ENCODE assay signal across 16 cellular contexts in genomic region chr9:128294142-128294541, GRCh38. TPM values are rescaled to one million over a fixed set of nuclear protein-coding genes. Genes with fewer than 3 reads are reported as not detected.
DNase-seq lines count a peak whose midpoint lies in the region; ATAC-seq and TF ChIP-seq lines count a peak whose summit lies in the region.
"Had no signal": no experiment of that assay in that cellular context is flagged by ENCODE, and none has a peak within 500 bp of the region (broad histone marks: within the 10 kb centered on the region; RNA-seq: fewer than 3 reads in every experiment).

No MANE protein-coding gene starts in this region.

- H3K36me3 Mint-ChIP-seq in endothelial cell (ENCODE audit: low read depth, unreplicated experiment) (no peaks in the 10 kb centered on the region), progenitor cell of endocrine pancreas (ENCODE audit: insufficient read depth) (no peaks in the 10 kb centered on the region)

- TF ChIP-seq CTCF in RWPE1 (conservative IDR thresholded peaks at IDR 0.05; ENCODE audit: low read depth) (no peak), endothelial cell (IDR thresholded peaks at IDR 0.05; ENCODE audit: unreplicated experiment) (no peak), progenitor cell of endocrine pancreas (IDR thresholded peaks at IDR 0.05; ENCODE audit: unreplicated experiment) (no peak)

- peaks cover 2% of the 10 kb centered on the region for H3K27me3 Mint-ChIP-seq in endothelial cell (ENCODE audit: unreplicated experiment)
- H3K27me3 Mint-ChIP-seq in progenitor cell of endocrine pancreas, result no peaks in the 10 kb centered on the region
- H3K27me3 Mint-ChIP-seq: CD4-positive, alpha-beta memory T cell had no signal

- no peak for ATAC-seq in GM21360 (IDR thresholded peaks at IDR 0.05; ENCODE audit: unreplicated experiment)
- ATAC-seq: K562 had no signal

- peak overlapping the region; percentile 71 for H3K27ac ChIP-seq in RWPE1
- H3K27ac ChIP-seq: HL-60 had no signal

- POLR2A ChIA-PET in RWPE1 (lab: Yijun Ruan, JAX; ENCODE audit: low non-redundant PET), result no interaction called here

- H3K9me3 Mint-ChIP-seq in endothelial cell (ENCODE audit: unreplicated experiment) (no peaks in the 10 kb centered on the region), progenitor cell of endocrine pancreas (ENCODE audit: low read depth) (no peaks in the 10 kb centered on the region)
- H3K9me3 Mint-ChIP-seq: CD14-positive monocyte; CD4-positive, alpha-beta memory T cell; GM23338 had no signal

- H3K4me1 Mint-ChIP-seq in endothelial cell (ENCODE audit: unreplicated experiment), result no peaks in the 10 kb centered on the region
- H3K4me1 Mint-ChIP-seq in progenitor cell of endocrine pancreas (ENCODE audit: low read depth), result no peaks in the 10 kb centered on the region
- H3K4me1 Mint-ChIP-seq: CD14-positive monocyte had no signal

- H3K27ac Mint-ChIP-seq in endothelial cell (ENCODE audit: unreplicated experiment) (peak overlapping the region; percentile 25), progenitor cell of endocrine pancreas (peak overlapping the region; percentile 71)
- H3K27ac Mint-ChIP-seq: GM23338 had no signal

- DNase-seq in RWPE1 (ENCODE audit: low spot score) (no peak), endothelial cell (ENCODE audit: low spot score) (no peak), progenitor cell of endocrine pancreas (ENCODE audit: low spot score, unreplicated experiment) (no peak), iPS-NIHi11 (ENCODE audit: low spot score) (no peak), NCI-H82 treated with DMSO at 0.1 percent for 48 hours (lab: John Stamatoyannopoulos, UW; ENCODE audit: unreplicated experiment) (no peak)
- DNase-seq: ACHN; CD4-positive, alpha-beta memory T cell; DMS153; DMS79; GDM1; HCEC 1CT had no signal

- H3K4me3 Mint-ChIP-seq in endothelial cell (ENCODE audit: unreplicated experiment) (no peak overlapping the region), progenitor cell of endocrine pancreas (ENCODE audit: low read depth) (no peak overlapping the region)
- H3K4me3 Mint-ChIP-seq: CD14-positive monocyte; CD4-positive, alpha-beta memory T cell; GM23338 had no signal

- CTCF ChIA-PET in RWPE1 (lab: Yijun Ruan, JAX), result interaction anchor here (0.6 to 4.8 kb wide), 5 partner anchors 48 to 169 kb away, joined by 3 to 48 read pairs (median 3); no protein-coding TSS in a partner anchor

RNA-seq across cellular contexts. Expression of gene SWI5, which starts 18.1 kb away (rescaled TPM):
- 26.8 TPM for total RNA-seq in endothelial cell (ENCODE audit: unreplicated experiment)
- 18.8 and 20.7 TPM in 2 replicates for total RNA-seq in progenitor cell of endocrine pancreas

RNA-seq across cellular contexts. Expression of gene GOLGA2, which starts 18.3 kb away (rescaled TPM):
- 69.4 TPM for total RNA-seq in endothelial cell (ENCODE audit: unreplicated experiment)
- total RNA-seq in progenitor cell of endocrine pancreas, result 87.0 and 108 TPM in 2 replicates

RNA-seq across cellular contexts. Expression of gene TRUB2, which starts 28.1 kb away (rescaled TPM):
- total RNA-seq in endothelial cell (ENCODE audit: unreplicated experiment), result 25.8 TPM
- 29.2 and 31.6 TPM in 2 replicates for total RNA-seq in progenitor cell of endocrine pancreas

RNA-seq across cellular contexts. Expression of gene COQ4, which starts 28.5 kb away (rescaled TPM):
- total RNA-seq in endothelial cell (ENCODE audit: unreplicated experiment), result 46.6 TPM
- 64.5 and 68.5 TPM in 2 replicates for total RNA-seq in progenitor cell of endocrine pancreas

RNA-seq across cellular contexts. Expression of gene SLC27A4, which starts 46.2 kb away (rescaled TPM):
- total RNA-seq in endothelial cell (ENCODE audit: unreplicated experiment) (23.0 TPM), progenitor cell of endocrine pancreas (26.4 and 28.3 TPM in 2 replicates)
